In genomic region chr7:5296627-5297226, GRCh38 we compare ENCODE assay signal across 8 cellular contexts. TPM values are rescaled to one million over a fixed set of nuclear protein-coding genes. Genes with fewer than 3 reads are reported as not detected.
DNase-seq lines count a peak whose midpoint lies in the region; ATAC-seq and TF ChIP-seq lines count a peak whose summit lies in the region.

No MANE protein-coding gene starts in this region.

- H3K36me3 Mint-ChIP-seq in activated T-cell treated with anti-CD3 and anti-CD28 coated beads, Interleukin-2, amount 50 U/mL, for 24 hours (ENCODE audit: low read depth) = no peaks in the 10 kb centered on the region

- H3K4me1 ChIP-seq in left lung = no peaks in the 10 kb centered on the region

- no peak overlapping the region for H3K4me3 ChIP-seq in left lung

- peaks cover 13% of the 10 kb centered on the region for H3K4me1 Mint-ChIP-seq in activated T-cell treated with anti-CD3 and anti-CD28 coated beads, Interleukin-2, amount 50 U/mL, for 24 hours (ENCODE audit: low read depth)

- peak; percentile 90 for DNase-seq in ELF-1 (ENCODE audit: low read depth, low spot score)
- DNase-seq in NCI-H146 (lab: John Stamatoyannopoulos, UW) = peak; percentile 62
- peak; percentile 73 for DNase-seq in activated T-cell treated with anti-CD3 and anti-CD28 coated beads, Interleukin-2, amount 50 U/mL, for 24 hours
- DNase-seq in left lung = no peak
- DNase-seq in stimulated activated naive CD8-positive, alpha-beta T cell treated with anti-CD3 and anti-CD28 coated beads, Interleukin-15, Interleukin-2, amounts not matched to agents 100 U/mL and 50 U/mL, for 24 hours = peak; percentile 69
- no peak for DNase-seq in NK-92 treated with Interleukin-12 subunit alpha and Interleukin-12 subunit beta, amount 100 ng/mL, for 24 hours (lab: John Stamatoyannopoulos, UW)
- DNase-seq in midbrain (lab: John Stamatoyannopoulos, UW) = no peak

- no peak for TF ChIP-seq CTCF in left lung (IDR thresholded peaks at IDR 0.05)

- peaks cover 23% of the 10 kb centered on the region for H3K27me3 Mint-ChIP-seq in activated T-cell treated with anti-CD3 and anti-CD28 coated beads, Interleukin-2, amount 50 U/mL, for 24 hours

- intact Hi-C loops in left lung (cut with DNase I) = no loop called here

- ATAC-seq in left lung (peak; percentile 13), HG03045 (IDR thresholded peaks at IDR 0.05; ENCODE audit: unreplicated experiment) (no peak)
- ATAC-seq in stimulated activated naive CD8-positive, alpha-beta T cell treated with anti-CD3 and anti-CD28 coated beads, Interleukin-15, Interleukin-2, amounts not matched to agents 100 U/mL and 50 U/mL, for 24 hours = peak; percentile 73

- H3K36me3 ChIP-seq in left lung = no peaks in the 10 kb centered on the region

- peaks cover 0 to 4% of the 10 kb centered on the region in 2 donors for H3K9me3 ChIP-seq in left lung

- no peak overlapping the region for H3K27ac ChIP-seq in left lung

- H3K27me3 ChIP-seq in left lung = peaks cover 0 to 40% of the 10 kb centered on the region in 2 donors

- no peak overlapping the region for H3K27ac Mint-ChIP-seq in activated T-cell treated with anti-CD3 and anti-CD28 coated beads, Interleukin-2, amount 50 U/mL, for 24 hours

- H3K4me3 Mint-ChIP-seq in activated T-cell treated with anti-CD3 and anti-CD28 coated beads, Interleukin-2, amount 50 U/mL, for 24 hours = peak overlapping the region; percentile 70

- peaks cover 4% of the 10 kb centered on the region for H3K9me3 Mint-ChIP-seq in activated T-cell treated with anti-CD3 and anti-CD28 coated beads, Interleukin-2, amount 50 U/mL, for 24 hours

RNA-seq across cellular contexts. Expression of gene SLC29A4, which starts 14.0 kb away (rescaled TPM):
- total RNA-seq in left lung = 1 to 10 TPM; 1.2 to 7.3 TPM

Comparison
In these comparisons a context has a peak if more than half of its experiments do, and no peak if none do; other contexts are left out.
1. DNase-seq: peak in ELF-1 (single experiment), NCI-H146 (single experiment), activated T-cell treated with anti-CD3 and anti-CD28 coated beads, Interleukin-2, amount 50 U/mL, for 24 hours (single experiment) and stimulated activated naive CD8-positive, alpha-beta T cell treated with anti-CD3 and anti-CD28 coated beads, Interleukin-15, Interleukin-2, amounts not matched to agents 100 U/mL and 50 U/mL, for 24 hours (single experiment); none in left lung (0 of 2), NK-92 treated with Interleukin-12 subunit alpha and Interleukin-12 subunit beta, amount 100 ng/mL, for 24 hours (single experiment) and midbrain (single experiment).